Comparison of ENCODE assay signal across 16 cellular contexts in genomic region chr12:47210776-47211175, GRCh38.
A peak's percentile ranks its signal among the peaks of the same experiment; 100 is the strongest.
DNase-seq lines count a peak whose midpoint lies in the region; ATAC-seq and TF ChIP-seq lines count a peak whose summit lies in the region.
"Had no signal": no experiment of that assay in that cellular context is flagged by ENCODE, and none has a peak within 500 bp of the region (broad histone marks: within the 10 kb centered on the region; RNA-seq: fewer than 3 reads in every experiment).

No MANE protein-coding gene starts in this region.

- POLR2A ChIA-PET in T-cell (lab: Charles Lee): interaction anchor here in 1 of 2 donors (1.1 kb wide), 1 partner anchor 9 kb away, joined by 5 read pairs; no protein-coding TSS in a partner anchor

- no peaks in the 10 kb centered on the region for H3K79me2 ChIP-seq in osteoblast (ENCODE audit: insufficient read depth, low read length)

- ATAC-seq in stimulated activated naive CD8-positive, alpha-beta T cell treated with anti-CD3 and anti-CD28 coated beads, Interleukin-15, Interleukin-2, amounts not matched to agents 100 U/mL and 50 U/mL, for 24 hours: no peak
- no peak for ATAC-seq in T-cell (replicated peaks in 1 of 4)
- no peak for ATAC-seq in central memory CD8-positive, alpha-beta T cell (replicated peaks; ENCODE audit: extremely low read depth, poor library complexity, severe bottlenecking)
- ATAC-seq in HG03095 (IDR thresholded peaks at IDR 0.05; ENCODE audit: unreplicated experiment): no peak
- ATAC-seq: heart left ventricle, right cardiac atrium had no signal

- peaks cover 89% of the 10 kb centered on the region for H3K36me3 Mint-ChIP-seq in stimulated activated naive CD8-positive, alpha-beta T cell treated with anti-CD3 and anti-CD28 coated beads, Interleukin-15, Interleukin-2, amounts not matched to agents 100 ng/mL and 50 ng/mL, for 24 hours (ENCODE audit: low read depth)
- peaks cover 75% of the 10 kb centered on the region for H3K36me3 Mint-ChIP-seq in T-cell
- peaks cover 75% of the 10 kb centered on the region for H3K36me3 Mint-ChIP-seq in central memory CD8-positive, alpha-beta T cell (ENCODE audit: insufficient read depth)

- no peaks in the 10 kb centered on the region for H3K27me3 ChIP-seq in osteoblast (ENCODE audit: insufficient read depth, low read length)
- H3K27me3 ChIP-seq: heart left ventricle, tibial nerve had no signal

- H3K4me3 Mint-ChIP-seq in stimulated activated naive CD8-positive, alpha-beta T cell treated with anti-CD3 and anti-CD28 coated beads, Interleukin-15, Interleukin-2, amounts not matched to agents 100 ng/mL and 50 ng/mL, for 24 hours: peak overlapping the region; percentile 91
- peak overlapping the region; percentile 91 to 96 (median 95) for H3K4me3 Mint-ChIP-seq in T-cell
- H3K4me3 Mint-ChIP-seq in central memory CD8-positive, alpha-beta T cell: peak overlapping the region; percentile 94

- H3K9me3 ChIP-seq in osteoblast (ENCODE audit: low read depth, low read length): no peaks in the 10 kb centered on the region
- H3K9me3 ChIP-seq: heart left ventricle, left ventricle myocardium inferior, tibial nerve had no signal

- no peak for DNase-seq in stimulated activated naive CD8-positive, alpha-beta T cell treated with anti-CD3 and anti-CD28 coated beads, Interleukin-15, Interleukin-2, amounts not matched to agents 100 U/mL and 50 U/mL, for 24 hours
- no peak for DNase-seq in T-cell
- no peak for DNase-seq in central memory CD8-positive, alpha-beta T cell (ENCODE audit: low spot score in 2 of 2)
- DNase-seq in osteoblast (ENCODE audit: insufficient read length, low spot score, missing footprints): no peak
- no peak for DNase-seq in NCI-H345 treated with DMSO at 0.1 percent for 48 hours (lab: John Stamatoyannopoulos, UW; ENCODE audit: unreplicated experiment)
- DNase-seq: activated gamma-delta T cell; heart left ventricle; left ventricle myocardium inferior; NCI-H1092; NCI-H2029 treated with DMSO at 0.1 percent for 48 hours; NCI-H446 treated with DMSO at 0.1 percent for 48 hours; right cardiac atrium; stimulated activated CD4-positive, alpha-beta T cell treated with anti-CD3 and anti-CD28 coated beads, Interleukin-15, amount 100 ng/mL, for 24 hours had no signal

- H3K9me3 Mint-ChIP-seq in stimulated activated naive CD8-positive, alpha-beta T cell treated with anti-CD3 and anti-CD28 coated beads, Interleukin-15, Interleukin-2, amounts not matched to agents 100 ng/mL and 50 ng/mL, for 24 hours: no peaks in the 10 kb centered on the region
- no peaks in the 10 kb centered on the region for H3K9me3 Mint-ChIP-seq in T-cell
- H3K9me3 Mint-ChIP-seq in central memory CD8-positive, alpha-beta T cell: no peaks in the 10 kb centered on the region

- H3K4me3 ChIP-seq in osteoblast (ENCODE audit: insufficient read depth, low read length): no peak overlapping the region
- H3K4me3 ChIP-seq: left ventricle myocardium inferior, tibial nerve had no signal

- no peaks in the 10 kb centered on the region for H3K27me3 Mint-ChIP-seq in stimulated activated naive CD8-positive, alpha-beta T cell treated with anti-CD3 and anti-CD28 coated beads, Interleukin-15, Interleukin-2, amounts not matched to agents 100 ng/mL and 50 ng/mL, for 24 hours
- no peaks in the 10 kb centered on the region for H3K27me3 Mint-ChIP-seq in T-cell
- H3K27me3 Mint-ChIP-seq in central memory CD8-positive, alpha-beta T cell: no peaks in the 10 kb centered on the region

- H4K20me1 ChIP-seq in osteoblast (ENCODE audit: insufficient read depth, low read length): no peaks in the 10 kb centered on the region

- no peaks in the 10 kb centered on the region for H3K36me3 ChIP-seq in osteoblast (ENCODE audit: insufficient read depth, low read length)
- H3K36me3 ChIP-seq: left ventricle myocardium inferior, tibial nerve had no signal

- TF ChIP-seq CTCF in osteoblast (IDR thresholded peaks at IDR 0.05; ENCODE audit: extremely low read depth, low read depth, low read length): no peak

- CTCF ChIA-PET in T-cell (lab: Charles Lee): interaction anchor here (0.5 to 3.1 kb wide), 8 partner anchors 9 to 780 kb away, joined by 3 to 13 read pairs (median 3); no protein-coding TSS in a partner anchor

- peak overlapping the region; percentile 98 for H3K27ac Mint-ChIP-seq in stimulated activated naive CD8-positive, alpha-beta T cell treated with anti-CD3 and anti-CD28 coated beads, Interleukin-15, Interleukin-2, amounts not matched to agents 100 ng/mL and 50 ng/mL, for 24 hours
- H3K27ac Mint-ChIP-seq in T-cell: peak overlapping the region; percentile 94 to 96
- H3K27ac Mint-ChIP-seq in central memory CD8-positive, alpha-beta T cell (ENCODE audit: low read depth): peak overlapping the region; percentile 100

- peaks cover 3% of the 10 kb centered on the region for H3K4me1 ChIP-seq in osteoblast (ENCODE audit: insufficient read depth, low read length)
- H3K4me1 ChIP-seq: left ventricle myocardium inferior had no signal

- no peak overlapping the region for H3K4me2 ChIP-seq in osteoblast (ENCODE audit: insufficient read depth, low read length)

- no peak overlapping the region for H3K27ac ChIP-seq in osteoblast (ENCODE audit: low read depth, low read length)
- H3K27ac ChIP-seq: left ventricle myocardium inferior, tibial nerve had no signal

- H3K4me1 Mint-ChIP-seq in stimulated activated naive CD8-positive, alpha-beta T cell treated with anti-CD3 and anti-CD28 coated beads, Interleukin-15, Interleukin-2, amounts not matched to agents 100 ng/mL and 50 ng/mL, for 24 hours (ENCODE audit: low read depth): peaks cover 82% of the 10 kb centered on the region
- peaks cover 63 to 79% (median 68%) of the 10 kb centered on the region in 3 donors for H3K4me1 Mint-ChIP-seq in T-cell
- peaks cover 74% of the 10 kb centered on the region for H3K4me1 Mint-ChIP-seq in central memory CD8-positive, alpha-beta T cell

- no peak overlapping the region for H2AFZ ChIP-seq in osteoblast (ENCODE audit: low read length)
